In the genomic region with DNA sequence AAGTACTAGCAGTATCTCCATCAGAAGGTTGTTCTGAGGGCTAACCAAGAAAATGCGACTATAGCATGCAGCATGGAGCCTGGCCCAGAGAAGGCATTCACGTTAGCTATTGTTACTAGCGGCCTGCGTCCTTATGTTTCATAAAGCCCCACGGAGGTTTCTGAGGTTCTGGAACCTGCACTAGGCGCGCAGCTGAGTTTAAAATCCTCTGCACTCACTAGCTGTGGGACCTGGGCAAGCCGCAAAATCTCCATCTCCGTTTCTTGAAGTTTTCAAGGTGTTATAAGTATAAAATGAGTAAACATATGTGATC, we compare ENCODE assay signal across 8 cellular contexts. TPM values are rescaled to one million over a fixed set of nuclear protein-coding genes. Genes with fewer than 3 reads are reported as not detected.
DNase-seq lines count a peak whose midpoint lies in the region; ATAC-seq lines count a peak whose summit lies in the region.

No MANE protein-coding gene starts in this region.

- peaks cover 0 to 1% (median 0%) of the 10 kb centered on the region in 11 donors for H3K9me3 Mint-ChIP-seq in naive thymus-derived CD4-positive, alpha-beta T cell

- peaks cover 0 to 5% (median 3%) of the 10 kb centered on the region in 5 donors for H3K36me3 Mint-ChIP-seq in naive thymus-derived CD4-positive, alpha-beta T cell

- DNase-seq in NT2/D1 (ENCODE audit: low read depth, low spot score) (no peak), occipital lobe (lab: John Stamatoyannopoulos, UW) (no peak)
- no peak for DNase-seq in naive thymus-derived CD4-positive, alpha-beta T cell
- DNase-seq in activated effector memory CD4-positive, alpha-beta T cell treated with anti-CD3 and anti-CD28 coated beads, Interleukin-2, amount 50 U/mL, for 16 hours, result no peak

- no peaks in the 10 kb centered on the region for H3K36me3 ChIP-seq in NT2/D1 (ENCODE audit: insufficient read depth, insufficient read length, low read length)
- no peaks in the 10 kb centered on the region for H3K36me3 ChIP-seq in ectodermal cell (ENCODE audit: control insufficient read depth, insufficient read depth, low read length)
- H3K36me3 ChIP-seq in naive thymus-derived CD4-positive, alpha-beta T cell (ENCODE audit: control insufficient read depth in 2 of 3, insufficient read depth in 3 of 3, low read length in 3 of 3), result no peaks in the 10 kb centered on the region

- POLR2A ChIA-PET in naive thymus-derived CD4-positive, alpha-beta T cell (lab: Charles Lee), result interaction anchor here (0.6 to 2.8 kb wide), 23 partner anchors 9 to 1714 kb away, joined by 3 to 45 read pairs (median 3); a partner anchor contains a TSS

- H3K27me3 ChIP-seq in NT2/D1 (ENCODE audit: insufficient read depth, insufficient read length), result peaks cover 27% of the 10 kb centered on the region
- H3K27me3 ChIP-seq in ectodermal cell (ENCODE audit: control insufficient read depth, insufficient read depth, low read length, poor library complexity, severe bottlenecking), result peaks cover 10% of the 10 kb centered on the region
- no peaks in the 10 kb centered on the region for H3K27me3 ChIP-seq in naive thymus-derived CD4-positive, alpha-beta T cell (ENCODE audit: control insufficient read depth in 2 of 2, insufficient read depth in 2 of 2, low read length in 2 of 2)

- CTCF ChIA-PET in naive thymus-derived CD4-positive, alpha-beta T cell (lab: Charles Lee), result interaction anchor here (1.1 to 2.0 kb wide), 3 partner anchors 64 to 268 kb away, joined by 3 to 6 read pairs (median 5); a partner anchor contains a TSS

- peaks cover 0 to 13% (median 0%) of the 10 kb centered on the region in 5 donors for H3K27me3 Mint-ChIP-seq in naive thymus-derived CD4-positive, alpha-beta T cell

- no peak overlapping the region for H3K27ac ChIP-seq in ectodermal cell (ENCODE audit: insufficient read depth, low read depth, low read length, poor library complexity, severe bottlenecking)
- peak overlapping the region; percentile 72 for H3K27ac ChIP-seq in naive thymus-derived CD4-positive, alpha-beta T cell (ENCODE audit: low read depth, low read length)

- H3K4me1 ChIP-seq in NT2/D1 (ENCODE audit: insufficient read depth, insufficient read length) (no peaks in the 10 kb centered on the region), ectodermal cell (ENCODE audit: control insufficient read depth, insufficient read depth, low read length) (peaks cover 4% of the 10 kb centered on the region)
- H3K4me1 ChIP-seq in naive thymus-derived CD4-positive, alpha-beta T cell (ENCODE audit: control insufficient read depth in 2 of 2, insufficient read depth in 2 of 2, low read length in 2 of 2), result peaks cover 4 to 16% of the 10 kb centered on the region in 2 donors

- 24 to 36% methylated on average over 9 of the region's 9 CpGs for WGBS in ectodermal cell, 2 experiments

- H3K27ac Mint-ChIP-seq in naive thymus-derived CD4-positive, alpha-beta T cell, result peak overlapping the region; percentile 56 to 92 (median 78)

- peak overlapping the region; percentile 86 to 99 (median 98) for H3K4me3 Mint-ChIP-seq in naive thymus-derived CD4-positive, alpha-beta T cell

- peak overlapping the region; percentile 88 for H3K9ac ChIP-seq in NT2/D1 (ENCODE audit: insufficient read length, low read depth)

- ATAC-seq in GM18858 (IDR thresholded peaks at IDR 0.05; ENCODE audit: unreplicated experiment) (peak; percentile 5), GM18868 (IDR thresholded peaks at IDR 0.05; ENCODE audit: unreplicated experiment) (no peak), HG02973 (IDR thresholded peaks at IDR 0.05; ENCODE audit: unreplicated experiment) (no peak)
- no peak for ATAC-seq in naive thymus-derived CD4-positive, alpha-beta T cell

- H3K4me3 ChIP-seq in NT2/D1 (ENCODE audit: insufficient read length, low read depth) (peak overlapping the region; percentile 83), ectodermal cell (ENCODE audit: insufficient read depth, low read depth, low read length) (peak overlapping the region; percentile 65)
- H3K4me3 ChIP-seq in naive thymus-derived CD4-positive, alpha-beta T cell (ENCODE audit: low read length), result peak overlapping the region; percentile 62

- H3K4me1 Mint-ChIP-seq in naive thymus-derived CD4-positive, alpha-beta T cell, result peaks cover 33 to 46% (median 41%) of the 10 kb centered on the region in 7 donors

- H3K9me3 ChIP-seq in NT2/D1 (ENCODE audit: insufficient read depth, low read length), result no peaks in the 10 kb centered on the region
- H3K9me3 ChIP-seq in ectodermal cell (ENCODE audit: control insufficient read depth, low read length), result no peaks in the 10 kb centered on the region
- no peaks in the 10 kb centered on the region for H3K9me3 ChIP-seq in naive thymus-derived CD4-positive, alpha-beta T cell (ENCODE audit: control insufficient read depth in 2 of 3, low read length in 3 of 3)

- intact Hi-C loops in naive thymus-derived CD4-positive, alpha-beta T cell (cut with micrococcal nuclease), result loop anchor here (1.0 to 10.0 kb wide), 13 partner anchors 19 to 1864 kb away; a partner anchor contains a TSS

RNA-seq across cellular contexts. Expression of a gene that starts 0.7 kb away (rescaled TPM):
- polyA plus RNA-seq in ectodermal cell (2013, experiment 1 of 4), result 31.8 TPM
- 31.9 TPM for polyA plus RNA-seq in ectodermal cell (2013, experiment 2 of 4)
- 25.4 TPM for polyA plus RNA-seq in ectodermal cell (2013, experiment 3 of 4)
- 28.8 TPM for polyA plus RNA-seq in ectodermal cell (2013, experiment 4 of 4)
- 10 to 100 TPM; 15.7 to 56.4 (median 29.7) TPM for total RNA-seq in naive thymus-derived CD4-positive, alpha-beta T cell
- 10 to 100 TPM; 16.4 to 26.0 TPM for polyA plus RNA-seq in naive thymus-derived CD4-positive, alpha-beta T cell
- total RNA-seq in occipital lobe, result 29.9 TPM
